8 cellular contexts compared by ENCODE assay signal in genomic region chrX:72238721-72239475, GRCh38. TPM values are rescaled to one million over a fixed set of nuclear protein-coding genes. Genes with fewer than 3 reads are reported as not detected.
DNase-seq lines count a peak whose midpoint lies in the region; ATAC-seq and TF ChIP-seq lines count a peak whose summit lies in the region.

ERCC6L (minus strand) TSS chrX:72239027; CDS start chrX:72238911, 116 bp downstream.

- no peaks in the 10 kb centered on the region for H3K36me3 Mint-ChIP-seq in natural killer cell treated with Interleukin-12 subunit alpha and Interleukin-12 subunit beta and Interleukin-15 and Interleukin-18, amount 100 ng/mL, for 72 hours

- H3K9me3 Mint-ChIP-seq in natural killer cell treated with Interleukin-12 subunit alpha and Interleukin-12 subunit beta and Interleukin-15 and Interleukin-18, amount 100 ng/mL, for 72 hours = no peaks in the 10 kb centered on the region

- H3K27me3 Mint-ChIP-seq in natural killer cell treated with Interleukin-12 subunit alpha and Interleukin-12 subunit beta and Interleukin-15 and Interleukin-18, amount 100 ng/mL, for 72 hours = no peaks in the 10 kb centered on the region

- no peak for TF ChIP-seq CTCF in fibroblast of mammary gland (conservative IDR thresholded peaks at IDR 0.05; ENCODE audit: control insufficient read depth, insufficient read depth, low read depth, low read length)

- no peak within 1 kb of the TSS for H3K27ac Mint-ChIP-seq in natural killer cell treated with Interleukin-12 subunit alpha and Interleukin-12 subunit beta and Interleukin-15 and Interleukin-18, amount 100 ng/mL, for 72 hours

- H3K4me3 Mint-ChIP-seq in natural killer cell treated with Interleukin-12 subunit alpha and Interleukin-12 subunit beta and Interleukin-15 and Interleukin-18, amount 100 ng/mL, for 72 hours = peak within 1 kb of the TSS; percentile 68

- peak; percentile 90 for ATAC-seq in GM21717 (IDR thresholded peaks at IDR 0.05; ENCODE audit: unreplicated experiment)
- ATAC-seq in natural killer cell treated with Interleukin-12 subunit alpha and Interleukin-12 subunit beta and Interleukin-15 and Interleukin-18, amount 100 ng/mL, for 72 hours = peak; percentile 98 to 99

- peaks cover 4 to 7% of the 10 kb centered on the region in 2 donors for H3K4me1 Mint-ChIP-seq in natural killer cell treated with Interleukin-12 subunit alpha and Interleukin-12 subunit beta and Interleukin-15 and Interleukin-18, amount 100 ng/mL, for 72 hours (ENCODE audit: low read depth in 2 of 2)

- DNase-seq in DMS79 (lab: John Stamatoyannopoulos, UW) (peak; percentile 35), RPMI8226 (peak; percentile 82), fibroblast of mammary gland (ENCODE audit: low read depth) (peak; percentile 82)
- DNase-seq in Jurkat, Clone E6-1 (ENCODE audit: low read depth, low spot score) = peak; percentile 82
- peak; percentile 59 to 73 for DNase-seq in activated T-helper 1 cell treated with anti-CD3 and anti-CD28 coated beads, Interleukin-2, amount 50 U/mL, for 16 hours (ENCODE audit: low read depth in 1 of 2, low spot score in 1 of 2)
- peak; percentile 90 for DNase-seq in natural killer cell treated with Interleukin-12 subunit alpha and Interleukin-12 subunit beta and Interleukin-15 and Interleukin-18, amount 100 ng/mL, for 72 hours (ENCODE audit: low spot score)
- DNase-seq in stimulated activated naive CD4-positive, alpha-beta T cell (lab: John Stamatoyannopoulos, UW) = peak; percentile 69 to 80 (median 74)

- H3K4me3 ChIP-seq in Jurkat, Clone E6-1 (ENCODE audit: low read length) = peak within 1 kb of the TSS; percentile 71
- peak within 1 kb of the TSS; percentile 65 for H3K4me3 ChIP-seq in fibroblast of mammary gland (ENCODE audit: control insufficient read depth, low read depth, low read length)

RNA-seq across cellular contexts. Expression of gene ERCC6L, which starts in this region (rescaled TPM):
- 14.0 TPM for polyA plus RNA-seq in Jurkat, Clone E6-1 (2012; ENCODE audit: insufficient read depth, insufficient read length)
- total RNA-seq in natural killer cell treated with Interleukin-12 subunit alpha and Interleukin-12 subunit beta and Interleukin-15 and Interleukin-18, amount 100 ng/mL, for 72 hours = 10 to 100 TPM in 1 of 2 donors, 1 to 10 TPM in 1; 6.1 to 10.8 TPM

Comparison
In these comparisons a context has a peak if more than half of its experiments do, and no peak if none do; other contexts are left out.
1. Peak in every context shown above with its lines: DNase-seq, ATAC-seq and H3K4me3 ChIP-seq.
2. DNase-seq: peak in every context shown above with its lines; median percentile 90 in natural killer cell treated with Interleukin-12 subunit alpha and Interleukin-12 subunit beta and Interleukin-15 and Interleukin-18, amount 100 ng/mL, for 72 hours; 82 in Jurkat, Clone E6-1; 82 in RPMI8226; 82 in fibroblast of mammary gland; 74 in stimulated activated naive CD4-positive, alpha-beta T cell; 66 in activated T-helper 1 cell treated with anti-CD3 and anti-CD28 coated beads, Interleukin-2, amount 50 U/mL, for 16 hours; 35 in DMS79.